36 cellular contexts compared by ENCODE assay signal in genomic region chr1:171879556-171879955, GRCh38.
"Had no signal": no experiment of that assay in that cellular context is flagged by ENCODE, and none has a peak within 500 bp of the region (broad histone marks: within the 10 kb centered on the region; RNA-seq: fewer than 3 reads in every experiment).

No MANE protein-coding gene starts in this region.

- DNase-seq: activated B cell treated with CpG ODN at 0.5 μM for 24 hours; activated CD4-positive, alpha-beta memory T cell treated with anti-CD3 and anti-CD28 coated beads for 36 hours; activated CD4-positive, alpha-beta T cell treated with anti-CD3 and anti-CD28 coated beads for 36 hours; activated CD4-positive, alpha-beta T cell treated with anti-CD3 and anti-CD28 coated beads, Interleukin-2, amount 10 ng/mL, durations not matched to agents 24 days and 14 days; activated CD4-positive, CD25-positive, alpha-beta regulatory T cell treated with anti-CD3 and anti-CD28 coated beads, Interleukin-2, amount 50 U/mL, for 72 hours; activated CD8-positive, alpha-beta memory T cell treated with anti-CD3 and anti-CD28 coated beads, Interleukin-2, amount 10 ng/mL, durations not matched to agents 7 days and 5 days; activated CD8-positive, alpha-beta memory T cell treated with anti-CD3 and anti-CD28 coated beads, Interleukin-2, amount 50 U/mL, for 4 hours; activated CD8-positive, alpha-beta T cell treated with anti-CD3 and anti-CD28 coated beads, Interleukin-2, amount 10 ng/mL, durations not matched to agents 7 days and 5 days; activated effector memory CD4-positive, alpha-beta T cell treated with anti-CD3 and anti-CD28 coated beads, Interleukin-2, amount 50 U/mL, for 16 hours; activated naive CD4-positive, alpha-beta T cell treated with anti-CD3 and anti-CD28 coated beads for 36 hours; activated naive CD8-positive, alpha-beta T cell treated with anti-CD3 and anti-CD28 coated beads for 36 hours; activated naive CD8-positive, alpha-beta T cell treated with anti-CD3 and anti-CD28 coated beads, Interleukin-2, amount 50 U/mL, for 24 hours; activated T-cell treated with anti-CD3 and anti-CD28 coated beads, Interleukin-2, amount 50 U/mL, for 1 hour; activated T-cell treated with anti-CD3 and anti-CD28 coated beads, Interleukin-2, amount 50 U/mL, for 48 hours; adrenal gland; dermis blood vessel endothelial cell; effector CD8-positive, alpha-beta T cell; foreskin fibroblast; head of caudate nucleus; T-helper 1 cell; T-helper 17 cell; T1000; WERI-Rb-1 had no signal

- FAIRE-seq: endometrium, endothelial cell of umbilical vein, frontal cortex had no signal

- H3K4me1 Mint-ChIP-seq: activated B cell treated with CpG ODN at 0.5 μM for 24 hours; central memory CD8-positive, alpha-beta T cell had no signal

- H3K4me3 Mint-ChIP-seq: activated B cell treated with CpG ODN at 0.5 μM for 24 hours; activated CD4-positive, alpha-beta memory T cell treated with anti-CD3 and anti-CD28 coated beads for 36 hours; activated CD4-positive, alpha-beta T cell treated with anti-CD3 and anti-CD28 coated beads for 36 hours; activated CD4-positive, alpha-beta T cell treated with anti-CD3 and anti-CD28 coated beads, Interleukin-2, amount 10 ng/mL, durations not matched to agents 24 days and 14 days; activated CD8-positive, alpha-beta memory T cell treated with anti-CD3 and anti-CD28 coated beads, Interleukin-2, amount 10 ng/mL, durations not matched to agents 7 days and 5 days; activated CD8-positive, alpha-beta T cell treated with anti-CD3 and anti-CD28 coated beads, Interleukin-2, amount 10 ng/mL, durations not matched to agents 7 days and 5 days; activated naive CD4-positive, alpha-beta T cell treated with anti-CD3 and anti-CD28 coated beads for 36 hours; activated naive CD4-positive, alpha-beta T cell treated with anti-CD3 and anti-CD28 coated beads, Interleukin-2, amount 50 U/mL, for 24 hours; activated naive CD8-positive, alpha-beta T cell treated with anti-CD3 and anti-CD28 coated beads for 36 hours; activated naive CD8-positive, alpha-beta T cell treated with anti-CD3 and anti-CD28 coated beads, Interleukin-2, amount 50 U/mL, for 24 hours; activated T-helper 1 cell treated with anti-CD3 and anti-CD28 coated beads, Interleukin-12 subunit alpha, Interleukin-12 subunit beta, Interleukin-2, Interleukin-4 antibody, amounts not matched to agents 30 ng/mL and 10 ng/mL and 1 ng/mL, durations not matched to agents 14 hours and 24 hours and 36 hours; brain; central memory CD8-positive, alpha-beta T cell; T-helper 17 cell; T-helper 2 cell treated with Interferon-gamma antibody and Interleukin-4, amounts not matched to agents 5 μg/mL and 100 μg/mL, for 36 hours had no signal

- H3K36me3 ChIP-seq: adrenal gland, ascending aorta, breast epithelium, WERI-Rb-1 had no signal

- H3K27me3 Mint-ChIP-seq: activated CD4-positive, alpha-beta memory T cell treated with anti-CD3 and anti-CD28 coated beads for 36 hours; activated CD4-positive, alpha-beta T cell treated with anti-CD3 and anti-CD28 coated beads for 36 hours; activated CD8-positive, alpha-beta memory T cell treated with anti-CD3 and anti-CD28 coated beads, Interleukin-2, amount 10 ng/mL, durations not matched to agents 7 days and 5 days; activated naive CD4-positive, alpha-beta T cell treated with anti-CD3 and anti-CD28 coated beads, Interleukin-2, amount 50 U/mL, for 24 hours; activated naive CD8-positive, alpha-beta T cell treated with anti-CD3 and anti-CD28 coated beads for 36 hours; brain; T-helper 17 cell had no signal

- H3K9me3 ChIP-seq: adrenal gland, ascending aorta, breast epithelium had no signal

- H3K27ac ChIP-seq: adrenal gland, ascending aorta, breast epithelium, coronary artery, epithelial cell of prostate, WERI-Rb-1 had no signal

- H3K4me3 ChIP-seq: adrenal gland, ascending aorta, breast epithelium, coronary artery had no signal

- H3K36me3 Mint-ChIP-seq: activated CD4-positive, alpha-beta memory T cell treated with anti-CD3 and anti-CD28 coated beads for 36 hours; activated CD8-positive, alpha-beta memory T cell treated with anti-CD3 and anti-CD28 coated beads, Interleukin-2, amount 10 ng/mL, durations not matched to agents 7 days and 5 days; activated naive CD4-positive, alpha-beta T cell treated with anti-CD3 and anti-CD28 coated beads, Interleukin-2, amount 50 U/mL, for 24 hours; brain had no signal

- H3K27me3 ChIP-seq: adrenal gland, ascending aorta, breast epithelium had no signal

- H3K27ac Mint-ChIP-seq: activated B cell treated with CpG ODN at 0.5 μM for 24 hours; activated CD4-positive, alpha-beta memory T cell treated with anti-CD3 and anti-CD28 coated beads for 36 hours; activated CD4-positive, alpha-beta T cell treated with anti-CD3 and anti-CD28 coated beads for 36 hours; activated CD4-positive, alpha-beta T cell treated with anti-CD3 and anti-CD28 coated beads, Interleukin-2, amount 10 ng/mL, durations not matched to agents 24 days and 14 days; activated CD8-positive, alpha-beta memory T cell treated with anti-CD3 and anti-CD28 coated beads, Interleukin-2, amount 10 ng/mL, durations not matched to agents 7 days and 5 days; activated CD8-positive, alpha-beta T cell treated with anti-CD3 and anti-CD28 coated beads, Interleukin-2, amount 10 ng/mL, durations not matched to agents 7 days and 5 days; activated naive CD4-positive, alpha-beta T cell treated with anti-CD3 and anti-CD28 coated beads for 36 hours; activated naive CD4-positive, alpha-beta T cell treated with anti-CD3 and anti-CD28 coated beads, Interleukin-2, amount 50 U/mL, for 24 hours; activated naive CD8-positive, alpha-beta T cell treated with anti-CD3 and anti-CD28 coated beads for 36 hours; activated naive CD8-positive, alpha-beta T cell treated with anti-CD3 and anti-CD28 coated beads, Interleukin-2, amount 50 U/mL, for 24 hours; activated T-helper 1 cell treated with anti-CD3 and anti-CD28 coated beads, Interleukin-12 subunit alpha, Interleukin-12 subunit beta, Interleukin-2, Interleukin-4 antibody, amounts not matched to agents 30 ng/mL and 10 ng/mL and 1 ng/mL, durations not matched to agents 14 hours and 24 hours and 36 hours; activated T-helper 2 cell treated with anti-CD3 and anti-CD28 coated beads, Interferon-gamma antibody, Interleukin-2, Interleukin-4, amounts not matched to agents 10 μg/mL and 5 μg/mL and 100 μg/mL, durations not matched to agents 14 hours and 24 hours and 36 hours; T-helper 17 cell; T-helper 2 cell treated with Interferon-gamma antibody and Interleukin-4, amounts not matched to agents 5 μg/mL and 100 μg/mL, for 36 hours had no signal

- H3K9me3 Mint-ChIP-seq: activated B cell treated with CpG ODN at 0.5 μM for 24 hours; activated CD4-positive, alpha-beta memory T cell treated with anti-CD3 and anti-CD28 coated beads for 36 hours; activated CD4-positive, alpha-beta T cell treated with anti-CD3 and anti-CD28 coated beads, Interleukin-2, amount 10 ng/mL, durations not matched to agents 24 days and 14 days; activated naive CD4-positive, alpha-beta T cell treated with anti-CD3 and anti-CD28 coated beads for 36 hours; activated naive CD4-positive, alpha-beta T cell treated with anti-CD3 and anti-CD28 coated beads, Interleukin-2, amount 50 U/mL, for 24 hours; activated naive CD8-positive, alpha-beta T cell treated with anti-CD3 and anti-CD28 coated beads for 36 hours; activated naive CD8-positive, alpha-beta T cell treated with anti-CD3 and anti-CD28 coated beads, Interleukin-2, amount 50 U/mL, for 24 hours; activated T-helper 1 cell treated with anti-CD3 and anti-CD28 coated beads, Interleukin-12 subunit alpha, Interleukin-12 subunit beta, Interleukin-2, Interleukin-4 antibody, amounts not matched to agents 30 ng/mL and 10 ng/mL and 1 ng/mL, durations not matched to agents 14 hours and 24 hours and 36 hours; activated T-helper 2 cell treated with anti-CD3 and anti-CD28 coated beads, Interferon-gamma antibody, Interleukin-2, Interleukin-4, amounts not matched to agents 10 μg/mL and 5 μg/mL and 100 μg/mL, durations not matched to agents 14 hours and 24 hours and 36 hours; brain; central memory CD8-positive, alpha-beta T cell; T-helper 2 cell treated with Interferon-gamma antibody and Interleukin-4, amounts not matched to agents 5 μg/mL and 100 μg/mL, for 36 hours had no signal

- H3K4me1 ChIP-seq: ascending aorta, breast epithelium had no signal
